ENCODE assay signal across 8 cellular contexts in the genomic region with DNA sequence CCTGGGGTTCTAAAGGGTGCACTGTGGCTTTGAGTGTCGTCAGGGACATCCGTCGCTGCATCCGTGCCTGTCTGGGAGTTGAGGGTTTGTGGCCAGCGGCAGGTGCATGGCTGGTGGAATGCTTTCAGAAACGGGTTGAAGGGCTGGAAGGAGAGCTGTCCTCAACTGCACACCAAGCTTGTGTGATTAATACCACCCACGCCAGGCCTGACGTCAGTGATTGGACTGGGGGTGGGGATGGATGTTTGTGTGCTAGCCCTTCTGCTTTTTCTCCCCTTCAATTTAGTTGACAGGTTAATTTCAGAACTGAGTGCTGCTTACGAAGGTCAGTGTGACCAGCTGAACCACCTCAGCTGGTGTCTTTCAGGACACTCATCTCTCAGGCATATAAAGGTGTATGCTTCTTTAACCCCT. TPM values are rescaled to one million over a fixed set of nuclear protein-coding genes. Genes with fewer than 3 reads are reported as not detected.
A peak's percentile ranks its signal among the peaks of the same experiment; 100 is the strongest.
DNase-seq lines count a peak whose midpoint lies in the region; ATAC-seq and TF ChIP-seq lines count a peak whose summit lies in the region.

No MANE protein-coding gene starts in this region.

- CTCF ChIA-PET in WTC11 (lab: Charles Lee): interaction anchor here (0.5 to 1.7 kb wide), 8 partner anchors 9 to 439 kb away, joined by 3 to 12 read pairs (median 4); no protein-coding TSS in a partner anchor

- peak overlapping the region; percentile 38 for H3K4me2 ChIP-seq in Loucy (ENCODE audit: low read depth, low read length, poor library complexity, severe bottlenecking)

- no peaks in the 10 kb centered on the region for H3K9me2 ChIP-seq in Loucy (replicated peaks; ENCODE audit: low read depth, low read length)

- POLR2A ChIA-PET in WTC11 (lab: Charles Lee): no interaction called here

- no peak overlapping the region for H2AFZ ChIP-seq in Loucy (ENCODE audit: low read length)

- H3K4me3 Mint-ChIP-seq in WTC11: no peak overlapping the region

- H4K20me1 ChIP-seq in Loucy (ENCODE audit: insufficient read depth, low read length, poor library complexity, severe bottlenecking): no peaks in the 10 kb centered on the region

- H3K9me3 ChIP-seq in Loucy (ENCODE audit: insufficient read depth, low read depth, low read length): no peaks in the 10 kb centered on the region

- H3K27ac Mint-ChIP-seq in WTC11: no peak overlapping the region

- peak overlapping the region; percentile 45 for H3K4me3 ChIP-seq in Loucy (ENCODE audit: low read length, poor library complexity, severe bottlenecking)

- H3K9me3 Mint-ChIP-seq in WTC11: no peaks in the 10 kb centered on the region

- peaks cover 49% of the 10 kb centered on the region for H3K4me1 Mint-ChIP-seq in WTC11

- H3F3A ChIP-seq in Loucy (ENCODE audit: low read depth): no peaks in the 10 kb centered on the region

- no peaks in the 10 kb centered on the region for H3K36me3 ChIP-seq in Loucy (ENCODE audit: insufficient read depth, low read length)

- TF ChIP-seq CTCF in Loucy (conservative IDR thresholded peaks at IDR 0.05; ENCODE audit: low read length) (no peak), WTC11 (IDR thresholded peaks at IDR 0.05) (no peak)

- peaks cover 22% of the 10 kb centered on the region for H3K27me3 Mint-ChIP-seq in WTC11 (ENCODE audit: low read depth)

- peaks cover 25% of the 10 kb centered on the region for H3K4me1 ChIP-seq in Loucy (ENCODE audit: insufficient read depth, low read length, poor library complexity, severe bottlenecking)

- no peak overlapping the region for H3K9ac ChIP-seq in Loucy (ENCODE audit: low read depth, low read length, poor library complexity, severe bottlenecking)

- no peaks in the 10 kb centered on the region for H3K79me2 ChIP-seq in Loucy (ENCODE audit: insufficient read depth, low read length)

- DNase-seq in DMS53 (lab: John Stamatoyannopoulos, UW): peak; percentile 90
- peak; percentile 33 for DNase-seq in activated T-cell treated with anti-CD3 and anti-CD28 coated beads, Interleukin-2, amount 50 U/mL, for 1 hour
- peak; percentile 86 for DNase-seq in islet precursor cell
- peak; percentile 41 for DNase-seq in stimulated activated CD8-positive, alpha-beta memory T cell treated with anti-CD3 and anti-CD28 coated beads, Interleukin-7, amount 100 ng/mL, for 24 hours (ENCODE audit: low read depth)
- DNase-seq in WTC11 (ENCODE audit: low spot score): no peak
- DNase-seq in GM19240 (ENCODE audit: insufficient read length, low spot score): no peak

- ATAC-seq in WTC11 (no peak), HG02759 (IDR thresholded peaks at IDR 0.05; ENCODE audit: unreplicated experiment) (no peak)

- no peaks in the 10 kb centered on the region for H3K36me3 Mint-ChIP-seq in WTC11

- H3K27me3 ChIP-seq in Loucy (ENCODE audit: insufficient read depth, low read length, poor library complexity, severe bottlenecking): no peaks in the 10 kb centered on the region

TF ChIP-seq in WTC11, 78 proteins besides CTCF, POLR2A, EP300 and RAD21:
- TF ChIP-seq SMAD3 (CRISPR knock-in tag; IDR thresholded peaks at IDR 0.05; ENCODE audit: borderline replicate concordance) (no peak), FOXJ3 (CRISPR knock-in tag; IDR thresholded peaks at IDR 0.05; ENCODE audit: borderline replicate concordance) (no peak), TEAD4 (CRISPR knock-in tag; IDR thresholded peaks at IDR 0.05) (no peak)
- TF ChIP-seq, protein P1, sequence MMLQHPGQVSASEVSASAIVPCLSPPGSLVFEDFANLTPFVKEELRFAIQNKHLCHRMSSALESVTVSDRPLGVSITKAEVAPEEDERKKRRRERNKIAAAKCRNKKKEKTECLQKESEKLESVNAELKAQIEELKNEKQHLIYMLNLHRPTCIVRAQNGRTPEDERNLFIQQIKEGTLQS (CRISPR knock-in tag; conservative IDR thresholded peaks at IDR 0.05): no peak
- TF ChIP-seq, protein P2, sequence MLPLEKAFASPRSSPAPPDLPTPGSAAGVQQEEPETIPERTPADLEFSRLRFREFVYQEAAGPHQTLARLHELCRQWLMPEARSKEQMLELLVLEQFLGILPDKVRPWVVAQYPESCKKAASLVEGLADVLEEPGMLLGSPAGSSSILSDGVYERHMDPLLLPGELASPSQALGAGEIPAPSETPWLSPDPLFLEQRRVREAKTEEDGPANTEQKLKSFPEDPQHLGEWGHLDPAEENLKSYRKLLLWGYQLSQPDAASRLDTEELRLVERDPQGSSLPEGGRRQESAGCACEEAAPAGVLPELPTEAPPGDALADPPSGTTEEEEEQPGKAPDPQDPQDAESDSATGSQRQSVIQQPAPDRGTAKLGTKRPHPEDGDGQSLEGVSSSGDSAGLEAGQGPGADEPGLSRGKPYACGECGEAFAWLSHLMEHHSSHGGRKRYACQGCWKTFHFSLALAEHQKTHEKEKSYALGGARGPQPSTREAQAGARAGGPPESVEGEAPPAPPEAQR (CRISPR knock-in tag; IDR thresholded peaks at IDR 0.05): no peak

RNA-seq across cellular contexts. Expression of a gene that starts 3.2 kb away (rescaled TPM):
- total RNA-seq in WTC11 (2021): 8.5 to 10.6 TPM (median 9.7 TPM) in 3 replicates

Comparison
In these comparisons a context has a peak if more than half of its experiments do, and no peak if none do; other contexts are left out.
1. DNase-seq: peak in DMS53 (single experiment), activated T-cell treated with anti-CD3 and anti-CD28 coated beads, Interleukin-2, amount 50 U/mL, for 1 hour (single experiment), islet precursor cell (single experiment) and stimulated activated CD8-positive, alpha-beta memory T cell treated with anti-CD3 and anti-CD28 coated beads, Interleukin-7, amount 100 ng/mL, for 24 hours (single experiment); none in WTC11 (single experiment) and GM19240 (single experiment).